In genomic region chr1:150173161-150173585, GRCh38 we compare ENCODE assay signal across 24 cellular contexts. TPM values are rescaled to one million over a fixed set of nuclear protein-coding genes. Genes with fewer than 3 reads are reported as not detected.
A peak's percentile ranks its signal among the peaks of the same experiment; 100 is the strongest.
DNase-seq lines count a peak whose midpoint lies in the region; ATAC-seq and TF ChIP-seq lines count a peak whose summit lies in the region.
"Had no signal": no experiment of that assay in that cellular context is flagged by ENCODE, and none has a peak within 500 bp of the region (broad histone marks: within the 10 kb centered on the region; RNA-seq: fewer than 3 reads in every experiment).

No MANE protein-coding gene starts in this region.

- in situ Hi-C loops in IMR-90 (cut with MboI; ENCODE audit: low sequenced_read_pairs) = no loop called here

- H3K18ac ChIP-seq in IMR-90 (ENCODE audit: low read depth, low read length) = no peak overlapping the region

- H3K27me3 ChIP-seq in IMR-90 (ENCODE audit: control insufficient read depth, insufficient read depth, low read length) (no peaks in the 10 kb centered on the region), hepatocyte (no peaks in the 10 kb centered on the region)
- H3K27me3 ChIP-seq: heart right ventricle, neutrophil, suprapubic skin had no signal

- H2BK120ac ChIP-seq in IMR-90 (ENCODE audit: low read depth, low read length) = peak overlapping the region; percentile 47; the same call in 1 of the 2 replicates

- H3K4me1 Mint-ChIP-seq in type B pancreatic cell (ENCODE audit: unreplicated experiment) = peaks cover 12% of the 10 kb centered on the region
- H3K4me1 Mint-ChIP-seq: CD4-positive, CD25-positive, alpha-beta regulatory T cell; immature natural killer cell; stimulated activated memory B cell treated with anti-CD40 and anti-IgM and Interleukin-4, amounts not matched to agents 10 μg/mL and 1 μg/mL and 100 μg/mL, for 72 hours had no signal

- H3K4ac ChIP-seq in IMR-90 (ENCODE audit: low read depth, low read length) = peak overlapping the region; percentile 37

- no peaks in the 10 kb centered on the region for H4K20me1 ChIP-seq in IMR-90 (ENCODE audit: insufficient read depth, low read length)
- H4K20me1 ChIP-seq in hepatocyte (ENCODE audit: insufficient read depth, poor library complexity, severe bottlenecking) = no peaks in the 10 kb centered on the region

- POLR2A ChIA-PET in IMR-90 (lab: Charles Lee; ENCODE audit: unreplicated experiment) = no interaction called here

- H3K23ac ChIP-seq in IMR-90 (ENCODE audit: low read depth, low read length) = peak overlapping the region; percentile 5

- CTCF ChIA-PET in IMR-90 (lab: Yijun Ruan, JAX) = interaction anchor here (1.7 kb wide), 1 partner anchor 14 kb away, joined by 4 read pairs; no protein-coding TSS in a partner anchor

- H3K36me3 Mint-ChIP-seq in type B pancreatic cell = no peaks in the 10 kb centered on the region
- H3K36me3 Mint-ChIP-seq in activated naive CD4-positive, alpha-beta T cell treated with anti-CD3 and anti-CD28 coated beads, Interleukin-2, amount 50 U/mL, for 72 hours = no peaks in the 10 kb centered on the region
- H3K36me3 Mint-ChIP-seq: brain; CD4-positive, CD25-positive, alpha-beta regulatory T cell; immature natural killer cell; stimulated activated memory B cell treated with anti-CD40 and anti-IgM and Interleukin-4, amounts not matched to agents 10 μg/mL and 1 μg/mL and 100 μg/mL, for 72 hours had no signal

- H3K4me1 ChIP-seq in IMR-90 (ENCODE audit: control insufficient read depth, insufficient read depth, low read length) = peaks cover 4% of the 10 kb centered on the region
- H3K4me1 ChIP-seq in hepatocyte (ENCODE audit: insufficient read depth) = no peaks in the 10 kb centered on the region
- H3K4me1 ChIP-seq in mucosa of descending colon (ENCODE audit: low read depth) = peaks cover 4% of the 10 kb centered on the region
- H3K4me1 ChIP-seq: suprapubic skin had no signal

- H3K4me3 ChIP-seq in IMR-90 (ENCODE audit: insufficient read depth, low read depth, low read length) (no peak overlapping the region), hepatocyte (no peak overlapping the region), mucosa of descending colon (no peak overlapping the region)
- H3K4me3 ChIP-seq: heart right ventricle, suprapubic skin had no signal

- peak overlapping the region; percentile 73 for H2AK5ac ChIP-seq in IMR-90 (ENCODE audit: low read depth, low read length)

- peak overlapping the region; percentile 55 for H3K14ac ChIP-seq in IMR-90 (replicated peaks; ENCODE audit: low read depth, low read length)

- DNase-seq in IMR-90 (no peak), hepatocyte (ENCODE audit: low spot score) (no peak), mucosa of descending colon (peak in 1 of 3 donors; percentile 59), type B pancreatic cell (ENCODE audit: extremely low spot score, unreplicated experiment) (no peak), posterior cingulate gyrus (no peak), T-helper 1 cell (no peak)
- DNase-seq in activated naive CD4-positive, alpha-beta T cell treated with anti-CD3 and anti-CD28 coated beads, Interleukin-2, amount 50 U/mL, for 72 hours (ENCODE audit: low spot score in 2 of 2) = no peak
- DNase-seq: activated T-cell treated with anti-CD3 and anti-CD28 coated beads, Interleukin-2, amount 50 U/mL, for 24 hours; CD4-positive, CD25-positive, alpha-beta regulatory T cell; effector CD8-positive, alpha-beta T cell; foreskin fibroblast; heart right ventricle; immature natural killer cell; Karpas-422; NCI-H1694 treated with DMSO at 0.1 percent for 48 hours; NCI-H2171; NCI-H526; SIG-M5; stimulated activated CD4-positive, alpha-beta T cell treated with anti-CD3 and anti-CD28 coated beads, Interleukin-2, amount 100 ng/mL, for 48 hours had no signal

- H3K27ac ChIP-seq in IMR-90 (ENCODE audit: insufficient read depth, low read length) = no peak overlapping the region
- H3K27ac ChIP-seq in hepatocyte = peak overlapping the region; percentile 37
- H3K27ac ChIP-seq: heart right ventricle, neutrophil, suprapubic skin had no signal

- intact Hi-C loops in IMR-90 (cut with micrococcal nuclease) (loop anchor here (2.0 kb wide), 1 partner anchor 46 kb away; no protein-coding TSS in a partner anchor), mucosa of descending colon (cut with DNase I, micrococcal nuclease) (no loop called here), posterior cingulate gyrus (cut with DNase I) (no loop called here)

- H3K4me2 ChIP-seq in IMR-90 (ENCODE audit: low read depth, low read length) = no peak overlapping the region
- H3K4me2 ChIP-seq in hepatocyte = no peak overlapping the region

- peak overlapping the region; percentile 5; the same call in 1 of the 2 replicates for H2BK20ac ChIP-seq in IMR-90 (ENCODE audit: low read depth, low read length)

- H2BK5ac ChIP-seq in IMR-90 (ENCODE audit: low read depth, low read length, poor library complexity, severe bottlenecking) = no peak overlapping the region

- no peaks in the 10 kb centered on the region for H3K27me3 Mint-ChIP-seq in type B pancreatic cell
- H3K27me3 Mint-ChIP-seq: activated T-cell treated with anti-CD3 and anti-CD28 coated beads, Interleukin-2, amount 50 U/mL, for 24 hours; brain; stimulated activated memory B cell treated with anti-CD40 and anti-IgM and Interleukin-4, amounts not matched to agents 10 μg/mL and 1 μg/mL and 100 μg/mL, for 72 hours had no signal

- no TSS peak for BruUV-seq in IMR-90 (replicated peaks; lab: Mats Ljungman, UMichigan)

- H2AK9ac ChIP-seq in IMR-90 (replicated peaks; ENCODE audit: low read depth, low read length, poor library complexity) = peak overlapping the region; percentile 9

- peak; percentile 36; the same call in 1 of the 2 replicates for ATAC-seq in IMR-90 (ENCODE audit: low read depth)
- ATAC-seq in mucosa of descending colon = peak; percentile 93
- ATAC-seq in activated naive CD4-positive, alpha-beta T cell treated with anti-CD3 and anti-CD28 coated beads, Interleukin-2, amount 50 U/mL, for 72 hours = no peak
- ATAC-seq: heart right ventricle; stimulated activated memory B cell treated with anti-CD40 and anti-IgM and Interleukin-4, amounts not matched to agents 10 μg/mL and 1 μg/mL and 100 μg/mL, for 72 hours had no signal

- peak overlapping the region; percentile 27 for H3K4me3 Mint-ChIP-seq in type B pancreatic cell
- H3K4me3 Mint-ChIP-seq: activated T-cell treated with anti-CD3 and anti-CD28 coated beads, Interleukin-2, amount 50 U/mL, for 24 hours; brain; CD4-positive, CD25-positive, alpha-beta regulatory T cell; immature natural killer cell; stimulated activated memory B cell treated with anti-CD40 and anti-IgM and Interleukin-4, amounts not matched to agents 10 μg/mL and 1 μg/mL and 100 μg/mL, for 72 hours; T-helper 1 cell treated with Interleukin-12 subunit alpha and Interleukin-12 subunit beta and Interleukin-4 antibody, amounts not matched to agents 30 μg/mL and 1 μg/mL, for 36 hours had no signal

- H3K79me1 ChIP-seq in IMR-90 (ENCODE audit: low read depth in 1 of 2, low read length in 2 of 2) = no peaks in the 10 kb centered on the region

- H3K9ac ChIP-seq in IMR-90 (ENCODE audit: low read depth, low read length) = no peak overlapping the region

- peak overlapping the region in 1 of 2 experiments; percentile 45; a peak in 1 of 4 replicates for H4K8ac ChIP-seq in IMR-90 (ENCODE audit: low read depth in 2 of 2, low read length in 2 of 2)

- dilution Hi-C loops in IMR-90 (cut with HindIII; ENCODE audit: low sequenced_read_pairs, unreplicated experiment) = no loop called here

- no peaks in the 10 kb centered on the region for H3K79me2 ChIP-seq in hepatocyte

- H3K27ac Mint-ChIP-seq in type B pancreatic cell = peak overlapping the region; percentile 74
- no peak overlapping the region for H3K27ac Mint-ChIP-seq in activated naive CD4-positive, alpha-beta T cell treated with anti-CD3 and anti-CD28 coated beads, Interleukin-2, amount 50 U/mL, for 72 hours
- H3K27ac Mint-ChIP-seq: activated T-cell treated with anti-CD3 and anti-CD28 coated beads, Interleukin-2, amount 50 U/mL, for 24 hours; CD4-positive, CD25-positive, alpha-beta regulatory T cell; immature natural killer cell; stimulated activated memory B cell treated with anti-CD40 and anti-IgM and Interleukin-4, amounts not matched to agents 10 μg/mL and 1 μg/mL and 100 μg/mL, for 72 hours; T-helper 1 cell treated with Interleukin-12 subunit alpha and Interleukin-12 subunit beta and Interleukin-4 antibody, amounts not matched to agents 30 μg/mL and 1 μg/mL, for 36 hours had no signal

- H3K9me1 ChIP-seq in IMR-90 (ENCODE audit: insufficient read depth, low read length) = peaks cover 8% of the 10 kb centered on the region; the same call in 1 of the 2 replicates

- peak overlapping the region; percentile 21; the same call in 1 of the 3 replicates for H2BK15ac ChIP-seq in IMR-90 (ENCODE audit: low read depth, low read length)

- H3K9me2 ChIP-seq in hepatocyte (replicated peaks; ENCODE audit: insufficient read depth) = no peaks in the 10 kb centered on the region

- 70% methylated on average over 6 of the region's 7 CpGs; no CpG with 5 or more reads in 1 of the 2 experiments for WGBS in IMR-90 (ENCODE audit: extremely low coverage in 2 of 2, insufficient read length in 1 of 2), 2 experiments
- WGBS in hepatocyte (ENCODE audit: low lambda C conversion rate, missing lambda C conversion rate) = 56% methylated on average over 7 of the region's 7 CpGs

- no peaks in the 10 kb centered on the region for H3K9me3 Mint-ChIP-seq in type B pancreatic cell
- H3K9me3 Mint-ChIP-seq in activated naive CD4-positive, alpha-beta T cell treated with anti-CD3 and anti-CD28 coated beads, Interleukin-2, amount 50 U/mL, for 72 hours = no peaks in the 10 kb centered on the region
- H3K9me3 Mint-ChIP-seq: activated T-cell treated with anti-CD3 and anti-CD28 coated beads, Interleukin-2, amount 50 U/mL, for 24 hours; brain; CD4-positive, CD25-positive, alpha-beta regulatory T cell; immature natural killer cell; stimulated activated memory B cell treated with anti-CD40 and anti-IgM and Interleukin-4, amounts not matched to agents 10 μg/mL and 1 μg/mL and 100 μg/mL, for 72 hours; T-helper 1 cell treated with Interleukin-12 subunit alpha and Interleukin-12 subunit beta and Interleukin-4 antibody, amounts not matched to agents 30 μg/mL and 1 μg/mL, for 36 hours had no signal

- TF ChIP-seq POLR2A in IMR-90 (IDR thresholded peaks at IDR 0.05; ENCODE audit: low read depth, low read length) = no peak

- H4K91ac ChIP-seq in IMR-90 (ENCODE audit: insufficient read depth, low read depth, low read length) = peak overlapping the region; percentile 27; the same call in 1 of the 2 replicates

- no peaks in the 10 kb centered on the region for H3K36me3 ChIP-seq in IMR-90 (ENCODE audit: control insufficient read depth, insufficient read depth, low read length)
- H3K36me3 ChIP-seq in hepatocyte (replicated peaks; ENCODE audit: insufficient read depth, low read depth) = no peaks in the 10 kb centered on the region
- H3K36me3 ChIP-seq in mucosa of descending colon (ENCODE audit: low read depth) = no peaks in the 10 kb centered on the region
- H3K36me3 ChIP-seq: heart right ventricle, suprapubic skin had no signal

- no peak for TF ChIP-seq CTCF in IMR-90 (conservative IDR thresholded peaks at IDR 0.05; ENCODE audit: low read depth, low read length)
- TF ChIP-seq CTCF in hepatocyte (IDR thresholded peaks at IDR 0.05; ENCODE audit: poor library complexity) = no peak
- TF ChIP-seq CTCF in mucosa of descending colon (IDR thresholded peaks at IDR 0.05) = no peak
- no peak for TF ChIP-seq CTCF in type B pancreatic cell (conservative IDR thresholded peaks at IDR 0.05)

- no peak for TF ChIP-seq RAD21 in IMR-90 (IDR thresholded peaks at IDR 0.05; ENCODE audit: low read length)

- H3K56ac ChIP-seq in IMR-90 (ENCODE audit: extremely low read depth, insufficient read depth, low read length) = no peak overlapping the region

- H3K9me3 ChIP-seq in IMR-90 (ENCODE audit: control insufficient read depth, insufficient read depth, low read length) (no peaks in the 10 kb centered on the region), hepatocyte (ENCODE audit: low read depth) (no peaks in the 10 kb centered on the region), mucosa of descending colon (no peaks in the 10 kb centered on the region)
- H3K9me3 ChIP-seq: heart right ventricle, neutrophil, suprapubic skin had no signal

- no peak overlapping the region for H4K5ac ChIP-seq in IMR-90 (ENCODE audit: low read depth, low read length)

- peak overlapping the region; percentile 67 for H2AFZ ChIP-seq in IMR-90 (replicated peaks; ENCODE audit: low read length, poor library complexity)
- no peak overlapping the region for H2AFZ ChIP-seq in hepatocyte

RNA-seq across cellular contexts. Expression of gene PLEKHO1, which starts 23.5 kb away (rescaled TPM):
- total RNA-seq in IMR-90 (2012; rRNA removed) (51.4 and 53.3 TPM in 2 replicates), hepatocyte (12.1 and 23.7 TPM in 2 replicates), mucosa of descending colon (100 to 1,000 TPM in 1 of 3 donors, 10 to 100 TPM in 2; 10.0 to 228 (median 21.9) TPM), type B pancreatic cell (ENCODE audit: low replicate concordance) (27.1 and 72.0 TPM in 2 replicates)
- polyA plus RNA-seq in IMR-90 (2012; rRNA removed) (50.4 and 56.0 TPM in 2 replicates), hepatocyte (33.0 and 38.2 TPM in 2 replicates)
- 53.4 and 59.2 TPM in 2 replicates for polyA plus RNA-seq in IMR-90 (2012; cell fraction: cytosol; rRNA removed)
- polyA plus RNA-seq in IMR-90 (2012; cell fraction: nucleus; rRNA removed; ENCODE audit: low replicate concordance) = 71.0 and 87.7 TPM in 2 replicates
- 10 to 100 TPM in 1 of 2 donors, 1 to 10 TPM in 1; 6.7 to 14.7 TPM for total RNA-seq in activated naive CD4-positive, alpha-beta T cell treated with anti-CD3 and anti-CD28 coated beads, Interleukin-2, amount 50 U/mL, for 72 hours

Comparison
In these comparisons a context has a peak if more than half of its experiments do, and no peak if none do; other contexts are left out.
1. ATAC-seq: peak in IMR-90 (single experiment) and mucosa of descending colon (single experiment); none in activated naive CD4-positive, alpha-beta T cell treated with anti-CD3 and anti-CD28 coated beads, Interleukin-2, amount 50 U/mL, for 72 hours (0 of 2).